In genomic region chr11:73496134-73496533, GRCh38 we compare ENCODE assay signal across 20 cellular contexts.
"Had no signal": no experiment of that assay in that cellular context is flagged by ENCODE, and none has a peak within 500 bp of the region (broad histone marks: within the 10 kb centered on the region; RNA-seq: fewer than 3 reads in every experiment).

No MANE protein-coding gene starts in this region.

- DNase-seq: IMR-90, NCI-H1092 treated with DMSO at 0.1 percent for 48 hours, NCI-H1436, NCI-H187, NCI-H2029, NCI-H2081 treated with DMSO at 0.1 percent for 48 hours, NCI-H2171, NCI-H524, NCI-H526 treated with DMSO at 0.1 percent for 48 hours, NCI-H774, OCI-M1, PC-9, Peyer's patch, SHP77 treated with DMSO at 0.1 percent for 48 hours, T-helper 2 cell had no signal

- H3K9ac ChIP-seq: KMS-11 had no signal

- H3K4me2 ChIP-seq: KMS-11, PC-9 had no signal

- H3K36me3 ChIP-seq: Peyer's patch, SJSA1 had no signal

- H3K4me1 ChIP-seq: Peyer's patch had no signal

- H2AFZ ChIP-seq: PC-9 had no signal

- ATAC-seq: HepG2, Right ventricle myocardium inferior had no signal

- H3K9me3 ChIP-seq: Peyer's patch, SJSA1 had no signal

- FAIRE-seq: HepG2 had no signal

- H3K27me3 ChIP-seq: Peyer's patch, SJSA1 had no signal

- H3K27ac ChIP-seq: KMS-11, PC-9, Peyer's patch, SJSA1, SK-N-MC had no signal

- H3K4me3 ChIP-seq: PC-9, Peyer's patch, SJSA1, SK-N-MC had no signal
